In the genomic region with DNA sequence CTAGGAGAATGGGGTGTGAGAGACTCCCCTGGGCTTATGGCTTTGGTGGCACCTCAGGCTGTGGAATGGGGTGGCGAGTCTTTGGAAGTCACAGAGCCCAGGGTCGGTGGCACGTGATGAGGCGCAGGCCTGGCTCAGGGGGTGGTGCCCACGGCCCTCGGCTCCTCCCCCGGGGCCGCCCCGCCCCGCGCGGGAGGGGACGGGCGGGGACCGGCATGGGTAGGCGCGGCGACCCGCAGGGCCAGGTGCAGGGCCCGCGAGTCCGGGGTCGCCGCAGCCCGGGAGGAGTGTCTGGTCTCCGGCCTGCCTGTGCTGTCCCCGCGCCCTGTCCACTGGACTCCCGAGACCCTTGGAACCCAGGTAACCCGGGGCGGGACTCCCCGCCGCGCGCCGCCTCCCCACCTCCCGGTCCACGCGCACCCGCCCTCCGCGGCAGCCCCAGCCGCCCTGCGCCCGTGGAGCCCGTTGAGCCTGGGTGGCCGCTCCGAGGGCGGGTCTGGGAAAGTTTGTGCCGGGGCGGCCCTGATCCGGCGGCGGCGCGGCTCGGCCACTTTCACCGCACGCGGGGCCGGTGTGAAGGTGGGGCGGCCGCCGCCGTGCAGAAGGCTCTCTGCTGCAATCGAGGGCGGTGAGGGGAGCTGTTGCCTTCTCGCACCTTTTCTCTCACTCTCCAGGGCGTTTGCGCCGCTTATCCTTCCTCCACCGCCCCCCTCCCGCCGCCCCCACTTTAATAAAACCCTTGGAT, we compare ENCODE assay signal across 8 cellular contexts. TPM values are rescaled to one million over a fixed set of nuclear protein-coding genes. Genes with fewer than 3 reads are reported as not detected.
DNase-seq lines count a peak whose midpoint lies in the region; ATAC-seq and TF ChIP-seq lines count a peak whose summit lies in the region.

A gene with protein sequence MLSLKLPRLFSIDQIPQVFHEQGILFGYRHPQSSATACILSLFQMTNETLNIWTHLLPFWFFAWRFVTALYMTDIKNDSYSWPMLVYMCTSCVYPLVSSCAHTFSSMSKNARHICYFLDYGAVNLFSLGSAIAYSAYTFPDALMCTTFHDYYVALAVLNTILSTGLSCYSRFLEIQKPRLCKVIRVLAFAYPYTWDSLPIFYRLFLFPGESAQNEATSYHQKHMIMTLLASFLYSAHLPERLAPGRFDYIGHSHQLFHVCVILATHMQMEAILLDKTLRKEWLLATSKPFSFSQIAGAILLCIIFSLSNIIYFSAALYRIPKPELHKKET (plus strand): TSS at position 216 of the 745 bp plus-strand sequence. CDS start 61,169 bp downstream, outside the sequence.

- peak within 1 kb of the TSS; percentile 78 for H3K4me2 ChIP-seq in osteoblast (ENCODE audit: insufficient read depth, low read length)

- peak; percentile 89 for DNase-seq in AG20443 (ENCODE audit: low spot score)
- no peak for DNase-seq in HL-60 (ENCODE audit: low read depth in 1 of 2, low spot score in 1 of 2)
- peak; percentile 68 for DNase-seq in UCSD-AML1 (lab: John Stamatoyannopoulos, UW; ENCODE audit: unreplicated experiment)
- DNase-seq in foreskin keratinocyte: no peak
- DNase-seq in osteoblast (ENCODE audit: insufficient read length, low spot score, missing footprints): peak; percentile 92
- no peak for DNase-seq in activated CD4-positive, CD25-positive, alpha-beta regulatory T cell treated with anti-CD3 and anti-CD28 coated beads, Interleukin-2, amount 50 U/mL, for 72 hours

- no peaks in the 10 kb centered on the region for H3K36me3 ChIP-seq in osteoblast (ENCODE audit: insufficient read depth, low read length)

- no peaks in the 10 kb centered on the region for H3K79me2 ChIP-seq in osteoblast (ENCODE audit: insufficient read depth, low read length)

- TF ChIP-seq CTCF in HL-60 (IDR thresholded peaks at IDR 0.05; ENCODE audit: insufficient read depth, low read length) (no peak), foreskin keratinocyte (conservative IDR thresholded peaks at IDR 0.05) (no peak), osteoblast (IDR thresholded peaks at IDR 0.05; ENCODE audit: extremely low read depth, low read depth, low read length) (no peak)

- peak within 1 kb of the TSS; percentile 59 for H2AFZ ChIP-seq in osteoblast (ENCODE audit: low read length)

- H3K9me3 ChIP-seq in osteoblast (ENCODE audit: low read depth, low read length): peaks cover 3% of the 10 kb centered on the region

- H3K27me3 ChIP-seq in HL-60 (ENCODE audit: insufficient read depth, poor library complexity, severe bottlenecking) (peaks cover 19% of the 10 kb centered on the region), foreskin keratinocyte (peaks cover 68% of the 10 kb centered on the region), osteoblast (ENCODE audit: insufficient read depth, low read length) (peaks cover 15% of the 10 kb centered on the region)

- ATAC-seq in foreskin keratinocyte: peak; percentile 41
- ATAC-seq in GM21619 (IDR thresholded peaks at IDR 0.05; ENCODE audit: unreplicated experiment): no peak
- ATAC-seq in GM19452 (IDR thresholded peaks at IDR 0.05; ENCODE audit: unreplicated experiment): no peak

- H3K4me1 ChIP-seq in foreskin keratinocyte: no peaks in the 10 kb centered on the region
- peaks cover 9% of the 10 kb centered on the region for H3K4me1 ChIP-seq in osteoblast (ENCODE audit: insufficient read depth, low read length)

- H4K20me1 ChIP-seq in osteoblast (ENCODE audit: insufficient read depth, low read length): no peaks in the 10 kb centered on the region

- H3K4me3 ChIP-seq in HL-60 (replicated peaks; ENCODE audit: insufficient read depth, low read length) (peak within 1 kb of the TSS; percentile 38), osteoblast (ENCODE audit: insufficient read depth, low read length) (peak within 1 kb of the TSS; percentile 71)

- H3K27ac ChIP-seq in HL-60 (replicated peaks): no peak within 1 kb of the TSS
- H3K27ac ChIP-seq in foreskin keratinocyte: no peak within 1 kb of the TSS
- no peak within 1 kb of the TSS for H3K27ac ChIP-seq in osteoblast (ENCODE audit: low read depth, low read length)

RNA-seq across cellular contexts. Expression of the gene that starts here (rescaled TPM):
- total RNA-seq in foreskin keratinocyte: 0.04 and 0.07 TPM in 2 replicates
- polyA plus RNA-seq in foreskin keratinocyte: not detected in 2 replicates
- 1.1 and 1.5 TPM in 2 replicates for total RNA-seq in osteoblast

Comparison
In these comparisons a context has a peak if more than half of its experiments do, and no peak if none do; other contexts are left out.
1. Peak in ATAC-seq in foreskin keratinocyte; RNA of the gene not detected or under 1 TPM.
2. DNase-seq: peak in AG20443 (single experiment), UCSD-AML1 (single experiment) and osteoblast (single experiment); none in HL-60 (0 of 2), foreskin keratinocyte (0 of 2) and activated CD4-positive, CD25-positive, alpha-beta regulatory T cell treated with anti-CD3 and anti-CD28 coated beads, Interleukin-2, amount 50 U/mL, for 72 hours (single experiment).